In genomic region chr6:116695398-116695797, GRCh38 we compare ENCODE assay signal across 10 cellular contexts. TPM values are rescaled to one million over a fixed set of nuclear protein-coding genes. Genes with fewer than 3 reads are reported as not detected.
A peak's percentile ranks its signal among the peaks of the same experiment; 100 is the strongest.
DNase-seq lines count a peak whose midpoint lies in the region; ATAC-seq and TF ChIP-seq lines count a peak whose summit lies in the region.
"Had no signal": no experiment of that assay in that cellular context is flagged by ENCODE, and none has a peak within 500 bp of the region (broad histone marks: within the 10 kb centered on the region; RNA-seq: fewer than 3 reads in every experiment).

No MANE protein-coding gene starts in this region.

- H3K4me2 ChIP-seq in hepatocyte = no peak overlapping the region

- H3K4me3 ChIP-seq in esophagus muscularis mucosa = no peak overlapping the region
- no peak overlapping the region for H3K4me3 ChIP-seq in hepatocyte
- H3K4me3 ChIP-seq: cardiac muscle cell had no signal

- H3K9me2 ChIP-seq in hepatocyte (replicated peaks; ENCODE audit: insufficient read depth) = no peaks in the 10 kb centered on the region

- no peaks in the 10 kb centered on the region for H4K20me1 ChIP-seq in hepatocyte (ENCODE audit: insufficient read depth, poor library complexity, severe bottlenecking)

- H3K27me3 ChIP-seq in esophagus muscularis mucosa (no peaks in the 10 kb centered on the region), hepatocyte (no peaks in the 10 kb centered on the region)
- H3K27me3 ChIP-seq: cardiac muscle cell had no signal

- TF ChIP-seq EP300 in esophagus muscularis mucosa (IDR thresholded peaks at IDR 0.05) = no peak

- H3K79me2 ChIP-seq in hepatocyte = peaks cover 29% of the 10 kb centered on the region

- H2AFZ ChIP-seq in hepatocyte = no peak overlapping the region

- WGBS in esophagus muscularis mucosa = 83% methylated on average over 2 of the region's 2 CpGs
- 83% methylated on average over 2 of the region's 2 CpGs for WGBS in hepatocyte (ENCODE audit: low lambda C conversion rate, missing lambda C conversion rate)

- H3K36me3 ChIP-seq in esophagus muscularis mucosa (peaks cover 0 to 24% (median 9%) of the 10 kb centered on the region in 4 donors), hepatocyte (replicated peaks; ENCODE audit: insufficient read depth, low read depth) (no peaks in the 10 kb centered on the region)

- TF ChIP-seq POLR2A in GM18505 (IDR thresholded peaks at IDR 0.05; ENCODE audit: borderline replicate concordance, extremely low read depth, insufficient read depth, insufficient read length) (no peak), esophagus muscularis mucosa (IDR thresholded peaks at IDR 0.05; ENCODE audit: low read depth) (no peak)

- intact Hi-C loops in esophagus muscularis mucosa (cut with DNase I) = no loop called here

- H3K4me1 ChIP-seq in esophagus muscularis mucosa (no peaks in the 10 kb centered on the region), hepatocyte (ENCODE audit: insufficient read depth) (no peaks in the 10 kb centered on the region)

- no peak for TF ChIP-seq CTCF in esophagus muscularis mucosa (IDR thresholded peaks at IDR 0.05)
- TF ChIP-seq CTCF in hepatocyte (IDR thresholded peaks at IDR 0.05; ENCODE audit: poor library complexity) = no peak

- DNase-seq in foreskin melanocyte (peak; percentile 3), NCI-H2171 treated with DMSO at 0.1 percent for 48 hours (lab: John Stamatoyannopoulos, UW) (no peak), esophagus muscularis mucosa (ENCODE audit: extremely low spot score) (no peak), hepatocyte (ENCODE audit: low spot score) (no peak), ecto neural progenitor cell (ENCODE audit: low spot score) (no peak)
- DNase-seq: NCI-H1417 treated with DMSO at 0.1 percent for 48 hours had no signal

- no peak overlapping the region for H3K27ac ChIP-seq in esophagus muscularis mucosa (replicated peaks in 1 of 4)
- H3K27ac ChIP-seq in hepatocyte = no peak overlapping the region
- H3K27ac ChIP-seq: cardiac muscle cell had no signal

- ATAC-seq in GM18505 (IDR thresholded peaks at IDR 0.05; ENCODE audit: unreplicated experiment) (peak; percentile 97), GM21360 (IDR thresholded peaks at IDR 0.05; ENCODE audit: unreplicated experiment) (peak; percentile 88), HG03159 (IDR thresholded peaks at IDR 0.05; ENCODE audit: unreplicated experiment) (peak; percentile 94)

- H3K9me3 ChIP-seq in esophagus muscularis mucosa = no peaks in the 10 kb centered on the region
- no peaks in the 10 kb centered on the region for H3K9me3 ChIP-seq in hepatocyte (ENCODE audit: low read depth)

RNA-seq across cellular contexts. Expression of gene KPNA5, which starts 14.4 kb away (rescaled TPM):
- total RNA-seq in esophagus muscularis mucosa (10 to 100 TPM in 3 of 4 donors, 1 to 10 TPM in 1; 8.7 to 15.0 (median 12.7) TPM), hepatocyte (14.8 and 20.5 TPM in 2 replicates)
- polyA plus RNA-seq in hepatocyte = 5.4 and 6.7 TPM in 2 replicates

RNA-seq across cellular contexts. Expression of gene ZUP1, which starts 26.8 kb away (rescaled TPM):
- total RNA-seq in esophagus muscularis mucosa (1 to 10 TPM; 5.6 to 8.0 (median 7.3) TPM), hepatocyte (17.0 and 20.4 TPM in 2 replicates)
- polyA plus RNA-seq in hepatocyte = 6.3 and 10.1 TPM in 2 replicates
